Comparison of ENCODE assay signal across 8 cellular contexts in the genomic region with DNA sequence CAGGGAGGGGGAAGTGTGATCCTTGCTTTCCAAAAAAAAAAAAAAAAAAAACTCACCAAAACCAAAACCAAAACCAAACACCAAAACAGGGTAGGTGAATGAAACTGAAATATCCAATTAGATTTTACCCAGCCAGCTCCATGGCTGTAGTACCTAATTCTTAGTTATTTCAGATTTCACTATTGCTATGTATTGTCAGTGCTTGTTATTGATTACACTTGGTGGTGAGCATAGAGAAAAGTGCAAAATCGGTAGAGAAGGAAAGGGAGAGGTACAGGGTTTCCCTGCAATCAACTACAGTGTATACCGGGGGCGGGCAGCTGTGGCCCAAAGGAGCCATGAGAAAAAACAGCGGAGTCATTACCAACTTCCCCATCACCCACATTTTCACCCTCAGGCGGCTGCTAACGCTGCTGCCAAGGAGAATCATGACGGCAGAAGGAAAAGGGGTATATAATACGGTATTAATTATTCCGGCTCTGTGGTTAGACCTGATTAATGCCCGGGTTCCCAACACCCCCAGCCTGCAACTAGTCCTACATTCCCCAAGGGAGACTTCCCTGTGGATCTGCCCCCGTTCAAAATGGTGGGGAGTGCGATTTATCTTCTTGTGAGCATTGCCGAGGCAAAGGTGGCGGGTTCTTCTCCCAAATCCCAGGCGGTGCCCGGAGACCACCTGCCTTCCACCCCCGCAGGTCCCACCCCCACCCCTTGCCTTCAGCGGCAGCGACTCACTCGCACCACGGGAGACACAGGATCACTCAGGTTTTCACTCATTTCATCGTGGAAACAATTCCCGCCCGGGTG. TPM values are rescaled to one million over a fixed set of nuclear protein-coding genes. Genes with fewer than 3 reads are reported as not detected.
DNase-seq lines count a peak whose midpoint lies in the region; ATAC-seq lines count a peak whose summit lies in the region.

TSS of gene C6orf62 (minus strand) at position 30 of the 807 bp plus-strand sequence. CDS start 486 bp downstream, outside the sequence.

- H3K27me3 ChIP-seq in endocrine pancreas (ENCODE audit: control insufficient read depth, insufficient read depth, low read length), result no peaks in the 10 kb centered on the region

- peaks cover 14% of the 10 kb centered on the region for H3K4me1 ChIP-seq in endocrine pancreas (ENCODE audit: control insufficient read depth, insufficient read depth, low read length)

- peak within 1 kb of the TSS; percentile 98 for H3K4me3 ChIP-seq in endocrine pancreas (ENCODE audit: control insufficient read depth, insufficient read depth, low read length)

- no peaks in the 10 kb centered on the region for H3K9me3 ChIP-seq in endocrine pancreas (ENCODE audit: control insufficient read depth, low read length)

- no peaks in the 10 kb centered on the region for H3K27me3 Mint-ChIP-seq in activated CD4-positive, alpha-beta memory T cell treated with anti-CD3 and anti-CD28 coated beads, Interleukin-2, amount 10 ng/mL, durations not matched to agents 7 days and 5 days

- POLR2A ChIA-PET in activated CD4-positive, alpha-beta memory T cell treated with anti-CD3 and anti-CD28 coated beads, Interleukin-2, amount 10 ng/mL, durations not matched to agents 7 days and 5 days (lab: Charles Lee), result interaction anchor here (0.5 to 4.3 kb wide), 26 partner anchors 11 to 1405 kb away, joined by 3 to 49 read pairs (median 4); partner anchors contain the start of genes ACOT13, GMNN, KIAA0319 and RIPOR2

- no peak for ATAC-seq in HG03108 (IDR thresholded peaks at IDR 0.05; ENCODE audit: unreplicated experiment)

- CTCF ChIA-PET in activated CD4-positive, alpha-beta memory T cell treated with anti-CD3 and anti-CD28 coated beads, Interleukin-2, amount 10 ng/mL, durations not matched to agents 7 days and 5 days (lab: Charles Lee), result interaction anchor here (0.8 to 2.5 kb wide), 8 partner anchors 47 to 308 kb away, joined by 3 to 9 read pairs (median 4); partner anchors contain the start of gene ACOT13

- peaks cover 58% of the 10 kb centered on the region for H3K36me3 Mint-ChIP-seq in activated CD4-positive, alpha-beta memory T cell treated with anti-CD3 and anti-CD28 coated beads, Interleukin-2, amount 10 ng/mL, durations not matched to agents 7 days and 5 days (ENCODE audit: low read depth)

- peak within 1 kb of the TSS; percentile 99 for H3K4me3 Mint-ChIP-seq in activated CD4-positive, alpha-beta memory T cell treated with anti-CD3 and anti-CD28 coated beads, Interleukin-2, amount 10 ng/mL, durations not matched to agents 7 days and 5 days

- DNase-seq in SIG-M5 treated with dmso at 0.1 percent for 504 hours (lab: John Stamatoyannopoulos, UW; ENCODE audit: unreplicated experiment), result peak; percentile 67
- no peak for DNase-seq in SIG-M5 (lab: John Stamatoyannopoulos, UW)
- DNase-seq in NCI-H1105 treated with DMSO at 0.1 percent for 48 hours (lab: John Stamatoyannopoulos, UW), result peak; percentile 37
- DNase-seq in activated CD4-positive, alpha-beta memory T cell treated with anti-CD3 and anti-CD28 coated beads, Interleukin-2, amount 10 ng/mL, durations not matched to agents 7 days and 5 days, result peak; percentile 64
- peak; percentile 30 for DNase-seq in midbrain (lab: John Stamatoyannopoulos, UW)
- DNase-seq in stimulated activated CD8-positive, alpha-beta memory T cell treated with anti-CD3 and anti-CD28 coated beads, Interleukin-7, amount 100 ng/mL, for 1 hour (ENCODE audit: low read depth in 2 of 2), result peak; percentile 12 to 19

- H3K36me3 ChIP-seq in endocrine pancreas (ENCODE audit: control insufficient read depth, insufficient read depth, low read length), result peaks cover 3% of the 10 kb centered on the region

- peak within 1 kb of the TSS; percentile 100 for H3K27ac Mint-ChIP-seq in activated CD4-positive, alpha-beta memory T cell treated with anti-CD3 and anti-CD28 coated beads, Interleukin-2, amount 10 ng/mL, durations not matched to agents 7 days and 5 days

- H3K9ac ChIP-seq in endocrine pancreas (ENCODE audit: control insufficient read depth, insufficient read depth, low read length), result peak within 1 kb of the TSS; percentile 95

- peaks cover 44% of the 10 kb centered on the region for H3K4me1 Mint-ChIP-seq in activated CD4-positive, alpha-beta memory T cell treated with anti-CD3 and anti-CD28 coated beads, Interleukin-2, amount 10 ng/mL, durations not matched to agents 7 days and 5 days

- H3K9me3 Mint-ChIP-seq in activated CD4-positive, alpha-beta memory T cell treated with anti-CD3 and anti-CD28 coated beads, Interleukin-2, amount 10 ng/mL, durations not matched to agents 7 days and 5 days, result no peaks in the 10 kb centered on the region

RNA-seq across cellular contexts. Expression of gene C6orf62, which starts in this region (rescaled TPM):
- 100 to 1,000 TPM; 155 to 156 TPM for total RNA-seq in activated CD4-positive, alpha-beta memory T cell treated with anti-CD3 and anti-CD28 coated beads, Interleukin-2, amount 10 ng/mL, durations not matched to agents 7 days and 5 days
